Comparison of ENCODE assay signal across 1 cellular context in genomic region chr14:65412189-65412846, GRCh38.
TF ChIP-seq lines count a peak whose summit lies in the region.

FUT8 (plus strand) TSS chr14:65412730; CDS start chr14:65561564, 148,834 bp downstream.

TF ChIP-seq in HCT116, 20 proteins besides CTCF, POLR2A, EP300 and RAD21 (continued from another document):
- peak; percentile 95 for TF ChIP-seq POLR2AphosphoS5 (IDR thresholded peaks at IDR 0.05; ENCODE audit: low read depth, low read length)
- TF ChIP-seq SIN3A (IDR thresholded peaks at IDR 0.05; ENCODE audit: low read depth), result peak; percentile 73
- TF ChIP-seq ZNF274 (IDR thresholded peaks at IDR 0.05; ENCODE audit: low read depth, low read length), result no peak
- TF ChIP-seq JUND (IDR thresholded peaks at IDR 0.05), result no peak
- TF ChIP-seq SP1 (IDR thresholded peaks at IDR 0.05; ENCODE audit: low read depth), result peak; percentile 41; the same call in 1 of the 2 replicates
- no peak for TF ChIP-seq EZH2 (IDR thresholded peaks at IDR 0.05)
- peak; percentile 71 for TF ChIP-seq ZFX (IDR thresholded peaks at IDR 0.05)
- peak; percentile 80 for TF ChIP-seq CBX3 (IDR thresholded peaks at IDR 0.05; ENCODE audit: low read depth)
- TF ChIP-seq YY1 (IDR thresholded peaks at IDR 0.05; ENCODE audit: extremely low read depth, insufficient replicate concordance, low read depth, low read length), result peak; percentile 29
- no peak for TF ChIP-seq EZH2phosphoT487 (IDR thresholded peaks at IDR 0.05; ENCODE audit: borderline replicate concordance)
- TF ChIP-seq MAX (IDR thresholded peaks at IDR 0.05), result peak; percentile 94
- TF ChIP-seq, protein P1, sequence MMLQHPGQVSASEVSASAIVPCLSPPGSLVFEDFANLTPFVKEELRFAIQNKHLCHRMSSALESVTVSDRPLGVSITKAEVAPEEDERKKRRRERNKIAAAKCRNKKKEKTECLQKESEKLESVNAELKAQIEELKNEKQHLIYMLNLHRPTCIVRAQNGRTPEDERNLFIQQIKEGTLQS (IDR thresholded peaks at IDR 0.05), result no peak
TF ChIP-seq in HCT116: peak in this region for 10.
